ENCODE assay signal across 8 cellular contexts in the genomic region with DNA sequence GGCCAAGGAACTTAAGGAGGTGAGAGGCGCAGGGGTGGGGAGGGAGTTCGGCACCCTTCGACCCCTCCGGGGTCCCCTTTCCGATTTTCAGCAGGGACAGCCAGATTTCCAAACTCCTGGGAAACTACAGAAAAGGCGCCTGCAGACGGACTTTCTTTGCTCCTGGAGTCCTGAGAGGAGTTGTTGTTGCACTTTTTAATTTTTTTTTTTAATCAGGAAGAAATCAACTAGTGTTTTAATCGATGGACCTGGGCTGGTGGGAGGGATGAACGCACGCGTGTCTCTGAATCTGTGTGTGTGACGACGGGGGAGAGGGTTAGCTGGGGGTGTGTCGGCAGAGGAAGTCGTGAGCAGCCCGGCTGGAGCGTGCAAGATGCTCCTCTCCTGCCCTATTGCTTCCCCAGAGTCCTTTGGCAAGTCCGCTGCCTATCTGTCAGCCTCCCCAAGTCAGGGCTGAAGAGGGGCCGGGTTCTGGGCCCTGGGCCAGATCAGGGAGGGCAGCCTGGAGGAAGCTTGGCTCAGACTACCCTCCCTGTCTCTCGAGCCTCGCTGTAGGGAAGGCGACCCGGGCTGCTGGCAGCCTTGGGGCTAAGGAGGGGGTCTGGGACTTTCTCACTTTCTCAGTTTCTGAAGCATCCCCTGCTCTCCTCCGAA. TPM values are rescaled to one million over a fixed set of nuclear protein-coding genes. Genes with fewer than 3 reads are reported as not detected.
DNase-seq lines count a peak whose midpoint lies in the region; ATAC-seq and TF ChIP-seq lines count a peak whose summit lies in the region.

No MANE protein-coding gene starts in this region.

- no peak for TF ChIP-seq POLR2A in heart left ventricle (IDR thresholded peaks at IDR 0.05)

- H3K36me3 Mint-ChIP-seq in activated T-helper 2 cell treated with anti-CD3 and anti-CD28 coated beads, Interferon-gamma antibody, Interleukin-2, Interleukin-4, amounts not matched to agents 10 μg/mL and 5 μg/mL and 100 μg/mL, durations not matched to agents 14 hours and 24 hours and 36 hours (ENCODE audit: low read depth), result no peaks in the 10 kb centered on the region

- no peaks in the 10 kb centered on the region for H3K9me3 ChIP-seq in heart left ventricle

- H3K9me3 Mint-ChIP-seq in activated T-helper 2 cell treated with anti-CD3 and anti-CD28 coated beads, Interferon-gamma antibody, Interleukin-2, Interleukin-4, amounts not matched to agents 10 μg/mL and 5 μg/mL and 100 μg/mL, durations not matched to agents 14 hours and 24 hours and 36 hours, result no peaks in the 10 kb centered on the region

- ATAC-seq in HG02759 (IDR thresholded peaks at IDR 0.05; ENCODE audit: unreplicated experiment) (peak; percentile 32), heart left ventricle (peak; percentile 51 to 75 (median 72)), GM19328 (IDR thresholded peaks at IDR 0.05; ENCODE audit: unreplicated experiment) (no peak), HG03045 (IDR thresholded peaks at IDR 0.05; ENCODE audit: unreplicated experiment) (no peak), GM19023 (IDR thresholded peaks at IDR 0.05; ENCODE audit: unreplicated experiment) (no peak)

- H3K27me3 Mint-ChIP-seq in activated T-helper 2 cell treated with anti-CD3 and anti-CD28 coated beads, Interferon-gamma antibody, Interleukin-2, Interleukin-4, amounts not matched to agents 10 μg/mL and 5 μg/mL and 100 μg/mL, durations not matched to agents 14 hours and 24 hours and 36 hours (ENCODE audit: low read depth), result peaks cover 57% of the 10 kb centered on the region

- no peaks in the 10 kb centered on the region for H3K36me3 ChIP-seq in heart left ventricle

- H3K4me1 Mint-ChIP-seq in activated T-helper 2 cell treated with anti-CD3 and anti-CD28 coated beads, Interferon-gamma antibody, Interleukin-2, Interleukin-4, amounts not matched to agents 10 μg/mL and 5 μg/mL and 100 μg/mL, durations not matched to agents 14 hours and 24 hours and 36 hours (ENCODE audit: low read depth), result peaks cover 7% of the 10 kb centered on the region

- H3K4me3 ChIP-seq in heart left ventricle, result peak overlapping the region; percentile 57 to 89 (median 74)

- H3K4me3 Mint-ChIP-seq in activated T-helper 2 cell treated with anti-CD3 and anti-CD28 coated beads, Interferon-gamma antibody, Interleukin-2, Interleukin-4, amounts not matched to agents 10 μg/mL and 5 μg/mL and 100 μg/mL, durations not matched to agents 14 hours and 24 hours and 36 hours (ENCODE audit: low read depth), result peak overlapping the region; percentile 64

- WGBS in heart left ventricle, 4 donors, result 0 to 3% (median 1%) methylated on average over 23 to 24 of the region's 24 CpGs

- H3K27ac ChIP-seq in heart left ventricle, result peak overlapping the region; percentile 54 to 89 (median 78)

- intact Hi-C loops in activated T-helper 2 cell treated with anti-CD3 and anti-CD28 coated beads, Interferon-gamma antibody, Interleukin-2, Interleukin-4, amounts not matched to agents 10 μg/mL and 5 μg/mL and 100 μg/mL, durations not matched to agents 14 hours and 24 hours and 36 hours (cut with micrococcal nuclease), result no loop called here
- intact Hi-C loops in heart left ventricle (cut with DNase I), result loop anchor here in 8 of 10 donors (5.0 to 10.0 kb wide), 6 partner anchors 220 to 990 kb away; no protein-coding TSS in a partner anchor

- TF ChIP-seq CTCF in heart left ventricle (IDR thresholded peaks at IDR 0.05), result no peak

- DNase-seq in CD1c-positive myeloid dendritic cell (ENCODE audit: extremely low spot score), result peak; percentile 48
- no peak for DNase-seq in activated T-helper 2 cell treated with anti-CD3 and anti-CD28 coated beads, Interferon-gamma antibody, Interleukin-2, Interleukin-4, amounts not matched to agents 10 μg/mL and 5 μg/mL and 100 μg/mL, durations not matched to agents 14 hours and 24 hours and 36 hours (ENCODE audit: low spot score)
- peak; percentile 37 to 79 (median 59) for DNase-seq in heart left ventricle
- peak; percentile 14 for DNase-seq in pons (ENCODE audit: low spot score)

- H3K4me1 ChIP-seq in heart left ventricle, result peaks cover 0 to 33% (median 11%) of the 10 kb centered on the region in 12 donors

- H3K27me3 ChIP-seq in heart left ventricle, result peaks cover 0 to 5% (median 0%) of the 10 kb centered on the region in 9 donors

- H3K27ac Mint-ChIP-seq in activated T-helper 2 cell treated with anti-CD3 and anti-CD28 coated beads, Interferon-gamma antibody, Interleukin-2, Interleukin-4, amounts not matched to agents 10 μg/mL and 5 μg/mL and 100 μg/mL, durations not matched to agents 14 hours and 24 hours and 36 hours, result no peak overlapping the region

RNA-seq across cellular contexts. Expression of a gene that starts 0.7 kb away (rescaled TPM):
- total RNA-seq in activated T-helper 2 cell treated with anti-CD3 and anti-CD28 coated beads, Interferon-gamma antibody, Interleukin-2, Interleukin-4, amounts not matched to agents 10 μg/mL and 5 μg/mL and 100 μg/mL, durations not matched to agents 14 hours and 24 hours and 36 hours, result not detected in 2 replicates
- total RNA-seq in heart left ventricle, result 10 to 100 TPM in 3 of 9 donors, 1 to 10 TPM in 6; 4.7 to 18.8 (median 9.0) TPM
- polyA plus RNA-seq in heart left ventricle, result 1 to 10 TPM; 4.0 to 5.2 TPM

Comparison
In these comparisons a context has a peak if more than half of its experiments do, and no peak if none do; other contexts are left out.
1. ATAC-seq: peak in HG02759 (single experiment) and heart left ventricle (4 of 4); none in GM19328 (single experiment), HG03045 (single experiment) and GM19023 (single experiment).